1 cellular context compared by ENCODE assay signal in the genomic region with DNA sequence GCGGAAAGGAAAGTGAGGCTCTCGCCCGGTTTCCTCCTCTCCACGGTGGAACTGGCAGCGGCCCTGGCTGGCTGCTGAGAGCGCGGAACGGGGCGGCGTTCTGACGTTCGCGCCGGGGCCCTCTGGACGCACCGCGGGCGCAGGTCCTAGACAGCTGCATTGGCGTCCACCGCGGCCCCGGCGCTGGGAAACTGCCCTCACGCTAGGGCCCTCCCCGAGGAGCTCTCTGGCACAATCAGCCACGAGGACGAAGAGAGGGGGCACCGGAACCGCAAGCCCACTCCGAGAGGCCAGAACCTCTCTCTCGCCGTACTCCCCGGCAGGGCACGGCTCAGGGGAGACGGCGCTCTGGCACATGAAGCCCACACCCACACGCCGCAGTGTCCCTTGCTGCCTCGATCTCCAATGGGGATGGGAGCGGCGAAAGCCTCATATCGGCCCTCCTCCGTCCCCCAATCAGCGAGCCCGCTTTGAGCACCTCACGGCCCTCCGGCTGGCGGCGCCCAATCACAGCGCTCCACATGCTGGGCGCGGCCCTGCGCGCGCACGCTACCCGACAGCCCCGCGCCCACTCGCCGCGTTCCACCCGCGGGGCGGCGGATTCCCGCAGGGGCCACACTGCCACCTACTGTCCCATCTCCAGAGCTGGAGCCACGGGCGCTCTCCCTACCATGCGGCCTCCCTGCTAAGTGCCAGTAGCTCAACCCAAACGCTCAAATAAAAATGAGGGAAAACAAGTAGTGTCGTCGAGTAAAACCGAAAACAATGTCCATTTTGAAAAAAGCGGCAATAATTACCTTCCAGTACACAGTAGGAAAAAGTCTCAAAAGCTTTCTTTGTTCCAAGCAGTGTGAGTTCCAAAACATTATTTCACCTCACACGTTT.
TF ChIP-seq lines count a peak whose summit lies in the region.

No MANE protein-coding gene starts in this region.

TF ChIP-seq in GM12878, 131 proteins besides CTCF, POLR2A, EP300 and RAD21 (continued from another document and continues in another):
- TF ChIP-seq, protein P1, sequence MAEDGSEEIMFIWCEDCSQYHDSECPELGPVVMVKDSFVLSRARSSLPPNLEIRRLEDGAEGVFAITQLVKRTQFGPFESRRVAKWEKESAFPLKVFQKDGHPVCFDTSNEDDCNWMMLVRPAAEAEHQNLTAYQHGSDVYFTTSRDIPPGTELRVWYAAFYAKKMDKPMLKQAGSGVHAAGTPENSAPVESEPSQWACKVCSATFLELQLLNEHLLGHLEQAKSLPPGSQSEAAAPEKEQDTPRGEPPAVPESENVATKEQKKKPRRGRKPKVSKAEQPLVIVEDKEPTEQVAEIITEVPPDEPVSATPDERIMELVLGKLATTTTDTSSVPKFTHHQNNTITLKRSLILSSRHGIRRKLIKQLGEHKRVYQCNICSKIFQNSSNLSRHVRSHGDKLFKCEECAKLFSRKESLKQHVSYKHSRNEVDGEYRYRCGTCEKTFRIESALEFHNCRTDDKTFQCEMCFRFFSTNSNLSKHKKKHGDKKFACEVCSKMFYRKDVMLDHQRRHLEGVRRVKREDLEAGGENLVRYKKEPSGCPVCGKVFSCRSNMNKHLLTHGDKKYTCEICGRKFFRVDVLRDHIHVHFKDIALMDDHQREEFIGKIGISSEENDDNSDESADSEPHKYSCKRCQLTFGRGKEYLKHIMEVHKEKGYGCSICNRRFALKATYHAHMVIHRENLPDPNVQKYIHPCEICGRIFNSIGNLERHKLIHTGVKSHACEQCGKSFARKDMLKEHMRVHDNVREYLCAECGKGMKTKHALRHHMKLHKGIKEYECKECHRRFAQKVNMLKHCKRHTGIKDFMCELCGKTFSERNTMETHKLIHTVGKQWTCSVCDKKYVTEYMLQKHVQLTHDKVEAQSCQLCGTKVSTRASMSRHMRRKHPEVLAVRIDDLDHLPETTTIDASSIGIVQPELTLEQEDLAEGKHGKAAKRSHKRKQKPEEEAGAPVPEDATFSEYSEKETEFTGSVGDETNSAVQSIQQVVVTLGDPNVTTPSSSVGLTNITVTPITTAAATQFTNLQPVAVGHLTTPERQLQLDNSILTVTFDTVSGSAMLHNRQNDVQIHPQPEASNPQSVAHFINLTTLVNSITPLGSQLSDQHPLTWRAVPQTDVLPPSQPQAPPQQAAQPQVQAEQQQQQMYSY (CRISPR knock-in tag; IDR thresholded peaks at IDR 0.05) = no peak
- TF ChIP-seq MXI1 (IDR thresholded peaks at IDR 0.05; ENCODE audit: low read depth, low read length) (no peak; the same call in 1 of the 2 replicates), JUND (IDR thresholded peaks at IDR 0.05; ENCODE audit: low read depth, low read length) (no peak), MYC (IDR thresholded peaks at IDR 0.05; ENCODE audit: insufficient read depth, insufficient read length, insufficient replicate concordance, low read length, severe bottlenecking) (peak; percentile 84), RCOR1 (conservative IDR thresholded peaks at IDR 0.05; ENCODE audit: low read depth, low read length) (no peak), EZH2 (IDR thresholded peaks at IDR 0.05; ENCODE audit: borderline replicate concordance, control insufficient read depth, low read depth, low read length) (no peak), NR2C1 (IDR thresholded peaks at IDR 0.05) (no peak), ESRRA (IDR thresholded peaks at IDR 0.05; ENCODE audit: low read length) (no peak), HDAC6 (IDR thresholded peaks at IDR 0.05; ENCODE audit: unreplicated experiment) (peak; percentile 83), SMARCA5 (IDR thresholded peaks at IDR 0.05) (peak; percentile 85), BRCA1 (IDR thresholded peaks at IDR 0.05; ENCODE audit: low read depth, low read length) (no peak; the same call in 1 of the 2 replicates), SREBF2 (IDR thresholded peaks at IDR 0.05; ENCODE audit: low read length) (no peak), IRF4 (IDR thresholded peaks at IDR 0.05; ENCODE audit: low read depth, low read length) (no peak), ETV6 (conservative IDR thresholded peaks at IDR 0.05 in 1 of 2, IDR thresholded peaks at IDR 0.05 in 1 of 2; ENCODE audit: borderline replicate concordance in 1 of 2, low read depth in 1 of 2) (no peak), JUNB (IDR thresholded peaks at IDR 0.05) (no peak), POU2F2 (IDR thresholded peaks at IDR 0.05; ENCODE audit: borderline replicate concordance, low read depth, low read length) (peak; percentile 79; the same call in 2 of the 3 replicates), TARDBP (IDR thresholded peaks at IDR 0.05; ENCODE audit: borderline replicate concordance) (0 out of 2 replicates have a peak, but pooled peaks have one; percentile 61), RFX5 (IDR thresholded peaks at IDR 0.05; ENCODE audit: low read depth, low read length) (peak; percentile 89), TBL1XR1 (IDR thresholded peaks at IDR 0.05; ENCODE audit: low read depth, low read length) (peak; percentile 58; the same call in 1 of the 2 replicates), KLF5 (IDR thresholded peaks at IDR 0.05; ENCODE audit: partially characterized antibody) (peak; percentile 45), MYB (IDR thresholded peaks at IDR 0.05; ENCODE audit: borderline replicate concordance, low read depth, low read length) (no peak), SUPT20H (IDR thresholded peaks at IDR 0.05; ENCODE audit: borderline replicate concordance, control insufficient read depth, low read depth, low read length) (no peak), RB1 (IDR thresholded peaks at IDR 0.05; ENCODE audit: borderline replicate concordance) (peak; percentile 72; the same call in 1 of the 2 replicates), HDGF (IDR thresholded peaks at IDR 0.05) (no peak; the same call in 1 of the 2 replicates)
- TF ChIP-seq, protein P2, sequence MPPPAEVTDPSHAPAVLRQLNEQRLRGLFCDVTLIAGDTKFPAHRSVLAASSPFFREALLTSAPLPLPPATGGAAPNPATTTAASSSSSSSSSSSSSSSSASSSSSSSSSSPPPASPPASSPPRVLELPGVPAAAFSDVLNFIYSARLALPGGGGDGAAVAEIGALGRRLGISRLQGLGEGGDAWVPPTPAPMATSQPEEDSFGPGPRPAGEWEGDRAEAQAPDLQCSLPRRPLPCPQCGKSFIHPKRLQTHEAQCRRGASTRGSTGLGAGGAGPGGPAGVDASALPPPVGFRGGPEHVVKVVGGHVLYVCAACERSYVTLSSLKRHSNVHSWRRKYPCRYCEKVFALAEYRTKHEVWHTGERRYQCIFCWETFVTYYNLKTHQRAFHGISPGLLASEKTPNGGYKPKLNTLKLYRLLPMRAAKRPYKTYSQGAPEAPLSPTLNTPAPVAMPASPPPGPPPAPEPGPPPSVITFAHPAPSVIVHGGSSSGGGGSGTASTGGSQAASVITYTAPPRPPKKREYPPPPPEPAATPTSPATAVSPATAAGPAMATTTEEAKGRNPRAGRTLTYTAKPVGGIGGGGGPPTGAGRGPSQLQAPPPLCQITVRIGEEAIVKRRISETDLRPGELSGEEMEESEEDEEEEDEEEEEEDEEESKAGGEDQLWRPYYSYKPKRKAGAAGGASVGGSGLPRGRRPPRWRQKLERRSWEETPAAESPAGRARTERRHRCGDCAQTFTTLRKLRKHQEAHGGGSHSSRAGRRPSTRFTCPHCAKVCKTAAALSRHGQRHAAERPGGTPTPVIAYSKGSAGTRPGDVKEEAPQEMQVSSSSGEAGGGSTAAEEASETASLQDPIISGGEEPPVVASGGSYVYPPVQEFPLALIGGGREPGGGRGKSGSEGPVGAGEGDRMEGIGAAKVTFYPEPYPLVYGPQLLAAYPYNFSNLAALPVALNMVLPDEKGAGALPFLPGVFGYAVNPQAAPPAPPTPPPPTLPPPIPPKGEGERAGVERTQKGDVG (CRISPR knock-in tag; IDR thresholded peaks at IDR 0.05) = no peak
- TF ChIP-seq, protein P3, sequence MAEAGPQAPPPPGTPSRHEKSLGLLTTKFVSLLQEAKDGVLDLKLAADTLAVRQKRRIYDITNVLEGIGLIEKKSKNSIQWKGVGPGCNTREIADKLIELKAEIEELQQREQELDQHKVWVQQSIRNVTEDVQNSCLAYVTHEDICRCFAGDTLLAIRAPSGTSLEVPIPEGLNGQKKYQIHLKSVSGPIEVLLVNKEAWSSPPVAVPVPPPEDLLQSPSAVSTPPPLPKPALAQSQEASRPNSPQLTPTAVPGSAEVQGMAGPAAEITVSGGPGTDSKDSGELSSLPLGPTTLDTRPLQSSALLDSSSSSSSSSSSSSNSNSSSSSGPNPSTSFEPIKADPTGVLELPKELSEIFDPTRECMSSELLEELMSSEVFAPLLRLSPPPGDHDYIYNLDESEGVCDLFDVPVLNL (IDR thresholded peaks at IDR 0.05; ENCODE audit: low read depth, low read length) = 0 out of 2 replicates have a peak, but pooled peaks have one; percentile 26
- TF ChIP-seq, protein P4, sequence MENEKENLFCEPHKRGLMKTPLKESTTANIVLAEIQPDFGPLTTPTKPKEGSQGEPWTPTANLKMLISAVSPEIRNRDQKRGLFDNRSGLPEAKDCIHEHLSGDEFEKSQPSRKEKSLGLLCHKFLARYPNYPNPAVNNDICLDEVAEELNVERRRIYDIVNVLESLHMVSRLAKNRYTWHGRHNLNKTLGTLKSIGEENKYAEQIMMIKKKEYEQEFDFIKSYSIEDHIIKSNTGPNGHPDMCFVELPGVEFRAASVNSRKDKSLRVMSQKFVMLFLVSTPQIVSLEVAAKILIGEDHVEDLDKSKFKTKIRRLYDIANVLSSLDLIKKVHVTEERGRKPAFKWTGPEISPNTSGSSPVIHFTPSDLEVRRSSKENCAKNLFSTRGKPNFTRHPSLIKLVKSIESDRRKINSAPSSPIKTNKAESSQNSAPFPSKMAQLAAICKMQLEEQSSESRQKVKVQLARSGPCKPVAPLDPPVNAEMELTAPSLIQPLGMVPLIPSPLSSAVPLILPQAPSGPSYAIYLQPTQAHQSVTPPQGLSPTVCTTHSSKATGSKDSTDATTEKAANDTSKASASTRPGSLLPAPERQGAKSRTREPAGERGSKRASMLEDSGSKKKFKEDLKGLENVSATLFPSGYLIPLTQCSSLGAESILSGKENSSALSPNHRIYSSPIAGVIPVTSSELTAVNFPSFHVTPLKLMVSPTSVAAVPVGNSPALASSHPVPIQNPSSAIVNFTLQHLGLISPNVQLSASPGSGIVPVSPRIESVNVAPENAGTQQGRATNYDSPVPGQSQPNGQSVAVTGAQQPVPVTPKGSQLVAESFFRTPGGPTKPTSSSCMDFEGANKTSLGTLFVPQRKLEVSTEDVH (IDR thresholded peaks at IDR 0.05; ENCODE audit: low read depth, partially characterized antibody) = no peak
- TF ChIP-seq, protein P5, sequence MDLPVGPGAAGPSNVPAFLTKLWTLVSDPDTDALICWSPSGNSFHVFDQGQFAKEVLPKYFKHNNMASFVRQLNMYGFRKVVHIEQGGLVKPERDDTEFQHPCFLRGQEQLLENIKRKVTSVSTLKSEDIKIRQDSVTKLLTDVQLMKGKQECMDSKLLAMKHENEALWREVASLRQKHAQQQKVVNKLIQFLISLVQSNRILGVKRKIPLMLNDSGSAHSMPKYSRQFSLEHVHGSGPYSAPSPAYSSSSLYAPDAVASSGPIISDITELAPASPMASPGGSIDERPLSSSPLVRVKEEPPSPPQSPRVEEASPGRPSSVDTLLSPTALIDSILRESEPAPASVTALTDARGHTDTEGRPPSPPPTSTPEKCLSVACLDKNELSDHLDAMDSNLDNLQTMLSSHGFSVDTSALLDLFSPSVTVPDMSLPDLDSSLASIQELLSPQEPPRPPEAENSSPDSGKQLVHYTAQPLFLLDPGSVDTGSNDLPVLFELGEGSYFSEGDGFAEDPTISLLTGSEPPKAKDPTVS (IDR thresholded peaks at IDR 0.05; ENCODE audit: low read depth, low read length) = no peak
- TF ChIP-seq, protein P6, sequence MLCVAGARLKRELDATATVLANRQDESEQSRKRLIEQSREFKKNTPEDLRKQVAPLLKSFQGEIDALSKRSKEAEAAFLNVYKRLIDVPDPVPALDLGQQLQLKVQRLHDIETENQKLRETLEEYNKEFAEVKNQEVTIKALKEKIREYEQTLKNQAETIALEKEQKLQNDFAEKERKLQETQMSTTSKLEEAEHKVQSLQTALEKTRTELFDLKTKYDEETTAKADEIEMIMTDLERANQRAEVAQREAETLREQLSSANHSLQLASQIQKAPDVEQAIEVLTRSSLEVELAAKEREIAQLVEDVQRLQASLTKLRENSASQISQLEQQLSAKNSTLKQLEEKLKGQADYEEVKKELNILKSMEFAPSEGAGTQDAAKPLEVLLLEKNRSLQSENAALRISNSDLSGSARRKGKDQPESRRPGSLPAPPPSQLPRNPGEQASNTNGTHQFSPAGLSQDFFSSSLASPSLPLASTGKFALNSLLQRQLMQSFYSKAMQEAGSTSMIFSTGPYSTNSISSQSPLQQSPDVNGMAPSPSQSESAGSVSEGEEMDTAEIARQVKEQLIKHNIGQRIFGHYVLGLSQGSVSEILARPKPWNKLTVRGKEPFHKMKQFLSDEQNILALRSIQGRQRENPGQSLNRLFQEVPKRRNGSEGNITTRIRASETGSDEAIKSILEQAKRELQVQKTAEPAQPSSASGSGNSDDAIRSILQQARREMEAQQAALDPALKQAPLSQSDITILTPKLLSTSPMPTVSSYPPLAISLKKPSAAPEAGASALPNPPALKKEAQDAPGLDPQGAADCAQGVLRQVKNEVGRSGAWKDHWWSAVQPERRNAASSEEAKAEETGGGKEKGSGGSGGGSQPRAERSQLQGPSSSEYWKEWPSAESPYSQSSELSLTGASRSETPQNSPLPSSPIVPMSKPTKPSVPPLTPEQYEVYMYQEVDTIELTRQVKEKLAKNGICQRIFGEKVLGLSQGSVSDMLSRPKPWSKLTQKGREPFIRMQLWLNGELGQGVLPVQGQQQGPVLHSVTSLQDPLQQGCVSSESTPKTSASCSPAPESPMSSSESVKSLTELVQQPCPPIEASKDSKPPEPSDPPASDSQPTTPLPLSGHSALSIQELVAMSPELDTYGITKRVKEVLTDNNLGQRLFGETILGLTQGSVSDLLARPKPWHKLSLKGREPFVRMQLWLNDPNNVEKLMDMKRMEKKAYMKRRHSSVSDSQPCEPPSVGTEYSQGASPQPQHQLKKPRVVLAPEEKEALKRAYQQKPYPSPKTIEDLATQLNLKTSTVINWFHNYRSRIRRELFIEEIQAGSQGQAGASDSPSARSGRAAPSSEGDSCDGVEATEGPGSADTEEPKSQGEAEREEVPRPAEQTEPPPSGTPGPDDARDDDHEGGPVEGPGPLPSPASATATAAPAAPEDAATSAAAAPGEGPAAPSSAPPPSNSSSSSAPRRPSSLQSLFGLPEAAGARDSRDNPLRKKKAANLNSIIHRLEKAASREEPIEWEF (IDR thresholded peaks at IDR 0.05; ENCODE audit: insufficient replicate concordance, low read depth, low read length) = no peak
- TF ChIP-seq, protein P7, sequence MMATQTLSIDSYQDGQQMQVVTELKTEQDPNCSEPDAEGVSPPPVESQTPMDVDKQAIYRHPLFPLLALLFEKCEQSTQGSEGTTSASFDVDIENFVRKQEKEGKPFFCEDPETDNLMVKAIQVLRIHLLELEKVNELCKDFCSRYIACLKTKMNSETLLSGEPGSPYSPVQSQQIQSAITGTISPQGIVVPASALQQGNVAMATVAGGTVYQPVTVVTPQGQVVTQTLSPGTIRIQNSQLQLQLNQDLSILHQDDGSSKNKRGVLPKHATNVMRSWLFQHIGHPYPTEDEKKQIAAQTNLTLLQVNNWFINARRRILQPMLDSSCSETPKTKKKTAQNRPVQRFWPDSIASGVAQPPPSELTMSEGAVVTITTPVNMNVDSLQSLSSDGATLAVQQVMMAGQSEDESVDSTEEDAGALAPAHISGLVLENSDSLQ (IDR thresholded peaks at IDR 0.05) = peak; percentile 43
- TF ChIP-seq, protein P8, sequence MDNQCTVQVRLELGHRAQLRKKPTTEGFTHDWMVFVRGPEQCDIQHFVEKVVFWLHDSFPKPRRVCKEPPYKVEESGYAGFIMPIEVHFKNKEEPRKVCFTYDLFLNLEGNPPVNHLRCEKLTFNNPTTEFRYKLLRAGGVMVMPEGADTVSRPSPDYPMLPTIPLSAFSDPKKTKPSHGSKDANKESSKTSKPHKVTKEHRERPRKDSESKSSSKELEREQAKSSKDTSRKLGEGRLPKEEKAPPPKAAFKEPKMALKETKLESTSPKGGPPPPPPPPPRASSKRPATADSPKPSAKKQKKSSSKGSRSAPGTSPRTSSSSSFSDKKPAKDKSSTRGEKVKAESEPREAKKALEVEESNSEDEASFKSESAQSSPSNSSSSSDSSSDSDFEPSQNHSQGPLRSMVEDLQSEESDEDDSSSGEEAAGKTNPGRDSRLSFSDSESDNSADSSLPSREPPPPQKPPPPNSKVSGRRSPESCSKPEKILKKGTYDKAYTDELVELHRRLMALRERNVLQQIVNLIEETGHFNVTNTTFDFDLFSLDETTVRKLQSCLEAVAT (IDR thresholded peaks at IDR 0.05) = no peak
